ENCODE assay signal across 26 cellular contexts in genomic region chr20:39451386-39451785, GRCh38.
"Had no signal": no experiment of that assay in that cellular context is flagged by ENCODE, and none has a peak within 500 bp of the region (broad histone marks: within the 10 kb centered on the region; RNA-seq: fewer than 3 reads in every experiment).

No MANE protein-coding gene starts in this region.

- H3K9me3 Mint-ChIP-seq: nephron, neural crest cell had no signal

- H3K27me3 ChIP-seq: suprapubic skin, tibial artery, upper lobe of right lung had no signal

- H3K4me3 Mint-ChIP-seq: immature natural killer cell; naive thymus-derived CD8-positive, alpha-beta T cell; nephron; neural crest cell; stimulated activated naive CD8-positive, alpha-beta T cell treated with anti-CD3 and anti-CD28 coated beads, Interleukin-15, Interleukin-2, amounts not matched to agents 100 ng/mL and 50 ng/mL, for 24 hours had no signal

- DNase-seq: hypothalamus; immature natural killer cell; left ventricle myocardium inferior; naive thymus-derived CD8-positive, alpha-beta T cell; nucleus accumbens; pancreas; posterior cingulate gyrus; retina; right cardiac atrium; stimulated activated CD4-positive, alpha-beta T cell treated with anti-CD3 and anti-CD28 coated beads, Interleukin-12 subunit alpha, Interleukin-12 subunit beta, amount 100 ng/mL, for 4 hours; stimulated activated CD4-positive, alpha-beta T cell treated with anti-CD3 and anti-CD28 coated beads, Interleukin-15, amount 100 ng/mL, for 24 hours; stimulated activated CD4-positive, alpha-beta T cell treated with anti-CD3 and anti-CD28 coated beads, Interleukin-2, amount 100 ng/mL, for 24 hours; stimulated activated CD4-positive, alpha-beta T cell treated with anti-CD3 and anti-CD28 coated beads, Interleukin-4, amount 100 ng/mL, for 1 hour; stimulated activated naive CD4-positive, alpha-beta T cell; tibial artery; trophoblast cell; upper lobe of right lung had no signal

- H3K36me3 Mint-ChIP-seq: naive thymus-derived CD8-positive, alpha-beta T cell had no signal

- H3K9me3 ChIP-seq: left ventricle myocardium inferior, pancreas, prostate gland, suprapubic skin, thoracic aorta, tibial artery, upper lobe of right lung had no signal

- ATAC-seq: naive thymus-derived CD8-positive, alpha-beta T cell; pancreas; right cardiac atrium; sciatic nerve; upper lobe of right lung had no signal

- H3K4me1 Mint-ChIP-seq: immature natural killer cell; naive thymus-derived CD8-positive, alpha-beta T cell had no signal

- H3K27ac Mint-ChIP-seq: immature natural killer cell; naive thymus-derived CD8-positive, alpha-beta T cell; stimulated activated naive CD8-positive, alpha-beta T cell treated with anti-CD3 and anti-CD28 coated beads, Interleukin-15, Interleukin-2, amounts not matched to agents 100 ng/mL and 50 ng/mL, for 24 hours had no signal

- H3K36me3 ChIP-seq: left ventricle myocardium inferior, pancreas, prostate gland, suprapubic skin, thoracic aorta, tibial artery, upper lobe of right lung had no signal

- H3K4me3 ChIP-seq: left ventricle myocardium inferior, lung, pancreas, prostate gland, skin epidermis, suprapubic skin, thoracic aorta, tibial artery, upper lobe of right lung had no signal

- H3K4me1 ChIP-seq: left ventricle myocardium inferior, pancreas, prostate gland, suprapubic skin, tibial artery, upper lobe of right lung had no signal

- H3K27ac ChIP-seq: left ventricle myocardium inferior, pancreas, prostate gland, skin epidermis, suprapubic skin, thoracic aorta, tibial artery, upper lobe of right lung had no signal
